23 cellular contexts compared by ENCODE assay signal in the genomic region with DNA sequence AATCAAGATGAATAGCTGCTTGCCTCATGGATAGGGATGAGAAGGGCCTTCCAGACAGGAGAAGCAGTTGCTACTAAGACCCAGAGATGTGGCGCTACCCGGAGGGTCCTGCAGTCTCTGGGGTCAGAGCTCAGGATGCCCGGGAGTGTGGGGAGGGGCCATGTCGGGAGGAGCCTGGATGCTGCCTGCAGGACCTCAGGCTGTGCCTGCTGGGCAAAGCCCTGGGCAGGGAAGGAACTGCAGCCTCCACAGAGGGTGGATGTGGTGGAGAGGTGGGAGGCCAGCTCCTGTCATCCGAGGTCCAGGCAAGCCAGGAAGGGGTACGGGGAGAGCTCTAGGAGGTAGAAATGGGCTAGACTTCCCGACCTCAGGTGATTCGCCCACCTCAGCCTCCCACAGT. TPM values are rescaled to one million over a fixed set of nuclear protein-coding genes. Genes with fewer than 3 reads are reported as not detected.
A peak's percentile ranks its signal among the peaks of the same experiment; 100 is the strongest.
DNase-seq lines count a peak whose midpoint lies in the region; ATAC-seq and TF ChIP-seq lines count a peak whose summit lies in the region.
"Had no signal": no experiment of that assay in that cellular context is flagged by ENCODE, and none has a peak within 500 bp of the region (broad histone marks: within the 10 kb centered on the region; RNA-seq: fewer than 3 reads in every experiment).

No MANE protein-coding gene starts in this region.

- no peak overlapping the region for H3K4me3 Mint-ChIP-seq in natural killer cell
- H3K4me3 Mint-ChIP-seq in endothelial cell (ENCODE audit: unreplicated experiment), result no peak overlapping the region
- H3K4me3 Mint-ChIP-seq: GM23338 had no signal

- H3K9me3 ChIP-seq in KOPT-K1 (ENCODE audit: insufficient read depth, low read length, poor library complexity, severe bottlenecking) (no peaks in the 10 kb centered on the region), aorta (ENCODE audit: control insufficient read depth, low read length) (no peaks in the 10 kb centered on the region)
- H3K9me3 ChIP-seq: SJSA1 had no signal

- no peaks in the 10 kb centered on the region for H3K27me3 Mint-ChIP-seq in natural killer cell (ENCODE audit: low read depth in 2 of 2)
- H3K27me3 Mint-ChIP-seq in endothelial cell (ENCODE audit: unreplicated experiment), result no peaks in the 10 kb centered on the region

- H3K4me1 ChIP-seq in aorta (ENCODE audit: control insufficient read depth in 1 of 2, insufficient read depth in 2 of 2, low read length in 2 of 2), result no peaks in the 10 kb centered on the region
- H3K4me1 ChIP-seq: SJSA1 had no signal

- TF ChIP-seq CTCF in natural killer cell (IDR thresholded peaks at IDR 0.05), result no peak
- no peak for TF ChIP-seq CTCF in endothelial cell (IDR thresholded peaks at IDR 0.05; ENCODE audit: unreplicated experiment)

- no peaks in the 10 kb centered on the region for H3K9me3 Mint-ChIP-seq in natural killer cell
- no peaks in the 10 kb centered on the region for H3K9me3 Mint-ChIP-seq in endothelial cell (ENCODE audit: unreplicated experiment)
- H3K9me3 Mint-ChIP-seq: GM23338 had no signal

- no peak overlapping the region for H3K4me3 ChIP-seq in aorta (ENCODE audit: low read length in 2 of 2)
- H3K4me3 ChIP-seq: GM23338, PC-9, SJSA1 had no signal

- H3K27ac Mint-ChIP-seq in natural killer cell (peak overlapping the region; percentile 48 to 91), endothelial cell (ENCODE audit: unreplicated experiment) (no peak overlapping the region)
- H3K27ac Mint-ChIP-seq: GM23338 had no signal

- ATAC-seq in left cardiac atrium (no peak), Right ventricle myocardium inferior (no peak), natural killer cell (no peak), aorta (ENCODE audit: low FRiP score) (no peak)
- ATAC-seq: GM23338 had no signal

- no peaks in the 10 kb centered on the region for H3K36me3 Mint-ChIP-seq in natural killer cell
- no peaks in the 10 kb centered on the region for H3K36me3 Mint-ChIP-seq in endothelial cell (ENCODE audit: low read depth, unreplicated experiment)

- H3K27ac ChIP-seq in KOPT-K1 (ENCODE audit: low read depth, low read length, poor library complexity, severe bottlenecking) (peak overlapping the region; percentile 58), aorta (ENCODE audit: low read depth in 1 of 2, low read length in 2 of 2) (no peak overlapping the region)
- H3K27ac ChIP-seq: HL-60, PC-9, SJSA1 had no signal

- H3K36me3 ChIP-seq in KOPT-K1 (ENCODE audit: insufficient read depth, low read length), result no peaks in the 10 kb centered on the region
- H3K36me3 ChIP-seq in aorta (ENCODE audit: control insufficient read depth in 1 of 2, insufficient read depth in 2 of 2, low read length in 1 of 2), result no peaks in the 10 kb centered on the region
- H3K36me3 ChIP-seq: SJSA1 had no signal

- peaks cover 36 to 66% of the 10 kb centered on the region in 2 donors for H3K4me1 Mint-ChIP-seq in natural killer cell
- H3K4me1 Mint-ChIP-seq in endothelial cell (ENCODE audit: unreplicated experiment), result no peaks in the 10 kb centered on the region

- H3K27me3 ChIP-seq in aorta (ENCODE audit: control insufficient read depth in 1 of 2, insufficient read depth in 2 of 2, low read length in 1 of 2), result no peaks in the 10 kb centered on the region
- H3K27me3 ChIP-seq: SJSA1 had no signal

- WGBS in aorta, 2 donors, result 83 to 93% methylated on average over 8 of the region's 8 CpGs

- intact Hi-C loops in left cardiac atrium (cut with DNase I) (no loop called here), Right ventricle myocardium inferior (cut with DNase I) (no loop called here), natural killer cell (cut with micrococcal nuclease) (no loop called here), aorta (cut with DNase I) (no loop called here)

- peak; percentile 15 for DNase-seq in left cardiac atrium
- no peak for DNase-seq in Right ventricle myocardium inferior (ENCODE audit: missing footprints)
- DNase-seq in natural killer cell, result no peak
- DNase-seq in endothelial cell (ENCODE audit: low spot score), result no peak
- DNase-seq in stimulated activated CD4-positive, alpha-beta T cell treated with anti-CD3 and anti-CD28 coated beads, Interleukin-12 subunit alpha, Interleukin-12 subunit beta, amount 100 ng/mL, for 4 hours, result no peak
- no peak for DNase-seq in aorta
- DNase-seq: DMS53, HCEC 1CT, Karpas-422, NCI-H1092, NCI-H1417 treated with DMSO at 0.1 percent for 48 hours, NCI-H1694 treated with DMSO at 0.1 percent for 48 hours, NCI-H2081, NCI-H2227 treated with DMSO at 0.1 percent for 48 hours, NCI-H526 treated with DMSO at 0.1 percent for 48 hours, PC-9, Right ventricle myocardium superior had no signal

RNA-seq across cellular contexts. Expression of a gene that starts 11.0 kb away (rescaled TPM):
- 10 to 100 TPM; 15.3 to 19.1 TPM for total RNA-seq in left cardiac atrium
- 2.9 TPM for total RNA-seq in Right ventricle myocardium inferior
- total RNA-seq in natural killer cell, result 100 to 1,000 TPM in 1 of 3 donors, 10 to 100 TPM in 2; 92.6 to 133 (median 93.4) TPM
- 40.5 TPM for total RNA-seq in endothelial cell (ENCODE audit: unreplicated experiment)
- total RNA-seq in aorta, result 10 to 100 TPM in 1 of 2 donors, 1 to 10 TPM in 1; 9.9 to 15.3 TPM
- 1 to 10 TPM; 1.3 to 9.9 TPM for polyA plus RNA-seq in aorta

RNA-seq across cellular contexts. Expression of a gene that starts 39.4 kb away (rescaled TPM):
- total RNA-seq in left cardiac atrium, result under 1 TPM; 0.32 to 0.89 TPM
- 0.16 TPM for total RNA-seq in Right ventricle myocardium inferior
- 10 to 100 TPM; 23.6 to 32.6 (median 26.5) TPM for total RNA-seq in natural killer cell
- 0.80 TPM for total RNA-seq in endothelial cell (ENCODE audit: unreplicated experiment)
- total RNA-seq in aorta, result 1 to 10 TPM; 1.4 to 3.0 TPM
- not detected for polyA plus RNA-seq in aorta
- total RNA-seq: A172, Right ventricle myocardium superior, RPMI7951, SJSA1 had no signal

Comparison
In these comparisons a context has a peak if more than half of its experiments do, and no peak if none do; other contexts are left out.
1. RNA of a gene that starts 39.4 kb away (total RNA-seq): 23.6 to 32.6 TPM in natural killer cell; 1.4 to 3.0 TPM in aorta, 0.32 to 0.89 TPM in left cardiac atrium, 0.80 TPM in endothelial cell (single experiment) and 0.16 TPM in Right ventricle myocardium inferior (single experiment); every median in the first group is over 4 times any median in the second.